11 cellular contexts compared by ENCODE assay signal in the genomic region with DNA sequence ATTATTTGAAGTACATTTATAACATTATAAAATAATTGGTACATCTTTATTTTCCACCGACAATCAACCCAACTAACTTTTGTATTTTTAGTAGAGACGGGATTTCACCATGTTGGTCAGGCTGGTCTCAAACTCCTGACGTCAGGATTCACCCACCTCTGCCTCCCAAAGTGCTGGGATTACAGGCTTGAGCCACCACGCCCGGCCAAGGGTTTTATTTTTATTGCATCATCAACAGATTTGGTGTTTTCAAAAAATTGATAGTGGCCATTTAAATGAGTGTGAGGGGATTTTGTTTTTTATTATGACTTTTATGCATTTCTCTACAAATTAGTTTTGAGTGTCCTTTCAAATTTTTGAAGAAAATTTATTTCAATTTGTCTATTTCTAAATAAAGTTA. TPM values are rescaled to one million over a fixed set of nuclear protein-coding genes. Genes with fewer than 3 reads are reported as not detected.
"Had no signal": no experiment of that assay in that cellular context is flagged by ENCODE, and none has a peak within 500 bp of the region (broad histone marks: within the 10 kb centered on the region; RNA-seq: fewer than 3 reads in every experiment).

No MANE protein-coding gene starts in this region.

- H3K4me1 ChIP-seq: HAP-1 had no signal

- H3K9ac ChIP-seq: GM23248 had no signal

- H3K9me3 ChIP-seq: HAP-1 had no signal

- H3K4me3 ChIP-seq: GM23248, GM23338, HAP-1 had no signal

- ATAC-seq: GM23338, HCT116 had no signal

- DNase-seq: GM23248, GOT3, H7, H9, HCEC 1CT, HFFc6 had no signal

- FAIRE-seq: H1, H54 had no signal

- H3K4me2 ChIP-seq: GM23338 had no signal

- H2AFZ ChIP-seq: GM23248, GM23338 had no signal

- H3K27ac ChIP-seq: GM23248 had no signal

RNA-seq across cellular contexts. Expression of a gene that starts 10.6 kb away (rescaled TPM):
- total RNA-seq: H1, H7 had no signal
- polyA plus RNA-seq: H1 had no signal
